ENCODE assay signal across 1 cellular context in the genomic region with DNA sequence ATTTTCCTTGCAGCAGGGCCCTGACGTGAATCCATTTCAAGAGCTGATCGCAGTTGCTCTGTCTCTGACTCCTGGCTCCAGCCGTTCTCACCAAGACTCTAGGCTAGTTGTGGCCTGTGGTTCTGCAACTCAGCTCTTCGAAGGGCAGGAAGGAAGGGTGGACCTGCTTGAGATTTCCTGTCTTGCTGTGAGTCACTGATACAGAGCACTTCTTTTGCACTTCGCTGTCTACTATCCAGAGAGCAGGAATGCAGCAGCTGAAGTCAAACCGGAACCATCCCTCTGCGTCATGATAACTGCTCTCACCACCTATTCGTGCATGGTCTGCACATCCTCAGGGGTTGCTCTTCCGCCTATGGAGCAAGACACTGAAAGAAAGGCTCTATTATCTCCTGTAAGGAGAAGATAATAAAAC.
TF ChIP-seq lines count a peak whose summit lies in the region.

No MANE protein-coding gene starts in this region.

TF ChIP-seq in K562, 482 proteins besides CTCF, POLR2A, EP300 and RAD21 (continued from another document and continues in another):
- TF ChIP-seq, protein P1, sequence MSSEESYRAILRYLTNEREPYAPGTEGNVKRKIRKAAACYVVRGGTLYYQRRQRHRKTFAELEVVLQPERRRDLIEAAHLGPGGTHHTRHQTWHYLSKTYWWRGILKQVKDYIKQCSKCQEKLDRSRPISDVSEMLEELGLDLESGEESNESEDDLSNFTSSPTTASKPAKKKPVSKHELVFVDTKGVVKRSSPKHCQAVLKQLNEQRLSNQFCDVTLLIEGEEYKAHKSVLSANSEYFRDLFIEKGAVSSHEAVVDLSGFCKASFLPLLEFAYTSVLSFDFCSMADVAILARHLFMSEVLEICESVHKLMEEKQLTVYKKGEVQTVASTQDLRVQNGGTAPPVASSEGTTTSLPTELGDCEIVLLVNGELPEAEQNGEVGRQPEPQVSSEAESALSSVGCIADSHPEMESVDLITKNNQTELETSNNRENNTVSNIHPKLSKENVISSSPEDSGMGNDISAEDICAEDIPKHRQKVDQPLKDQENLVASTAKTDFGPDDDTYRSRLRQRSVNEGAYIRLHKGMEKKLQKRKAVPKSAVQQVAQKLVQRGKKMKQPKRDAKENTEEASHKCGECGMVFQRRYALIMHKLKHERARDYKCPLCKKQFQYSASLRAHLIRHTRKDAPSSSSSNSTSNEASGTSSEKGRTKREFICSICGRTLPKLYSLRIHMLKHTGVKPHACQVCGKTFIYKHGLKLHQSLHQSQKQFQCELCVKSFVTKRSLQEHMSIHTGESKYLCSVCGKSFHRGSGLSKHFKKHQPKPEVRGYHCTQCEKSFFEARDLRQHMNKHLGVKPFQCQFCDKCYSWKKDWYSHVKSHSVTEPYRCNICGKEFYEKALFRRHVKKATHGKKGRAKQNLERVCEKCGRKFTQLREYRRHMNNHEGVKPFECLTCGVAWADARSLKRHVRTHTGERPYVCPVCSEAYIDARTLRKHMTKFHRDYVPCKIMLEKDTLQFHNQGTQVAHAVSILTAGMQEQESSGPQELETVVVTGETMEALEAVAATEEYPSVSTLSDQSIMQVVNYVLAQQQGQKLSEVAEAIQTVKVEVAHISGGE (CRISPR knock-in tag; IDR thresholded peaks at IDR 0.05): peak in 1 of 3 experiments; percentile 73; a peak in 2 of 6 replicates
- TF ChIP-seq BRF1 (IDR thresholded peaks at IDR 0.05; ENCODE audit: borderline replicate concordance, extremely low read depth, insufficient read length) (no peak), CBFA2T3 (IDR thresholded peaks at IDR 0.05) (peak; percentile 89), KAT8 (IDR thresholded peaks at IDR 0.05; ENCODE audit: low read depth) (no peak), IFI16 (CRISPR knock-in tag; IDR thresholded peaks at IDR 0.05) (no peak), ZNF224 (CRISPR knock-in tag; IDR thresholded peaks at IDR 0.05) (no peak), NFE2 (IDR thresholded peaks at IDR 0.05; ENCODE audit: low read depth) (peak; percentile 57; the same call in 1 of the 2 replicates), SP1 (CRISPR knock-in tag; IDR thresholded peaks at IDR 0.05) (no peak), MTA3 (IDR thresholded peaks at IDR 0.05; ENCODE audit: borderline replicate concordance) (peak; percentile 62; the same call in 1 of the 2 replicates), THRAP3 (IDR thresholded peaks at IDR 0.05; ENCODE audit: borderline replicate concordance) (no peak), SIX5 (IDR thresholded peaks at IDR 0.05; ENCODE audit: borderline replicate concordance in 1 of 2, insufficient read depth in 1 of 2, low read depth in 1 of 2, low read length in 2 of 2) (no peak), PHB (CRISPR knock-in tag; IDR thresholded peaks at IDR 0.05) (no peak), NFRKB (IDR thresholded peaks at IDR 0.05; ENCODE audit: low read depth) (peak; percentile 51; the same call in 1 of the 2 replicates), ZNF408 (CRISPR knock-in tag; IDR thresholded peaks at IDR 0.05; ENCODE audit: low read depth) (no peak), CC2D1A (IDR thresholded peaks at IDR 0.05) (peak; percentile 45), MAFG (tag; conservative IDR thresholded peaks at IDR 0.05) (no peak), PURB (CRISPR knock-in tag; IDR thresholded peaks at IDR 0.05; ENCODE audit: low read depth) (no peak), HBP1 (CRISPR knock-in tag; IDR thresholded peaks at IDR 0.05) (no peak), KAT7 (CRISPR knock-in tag; IDR thresholded peaks at IDR 0.05; ENCODE audit: borderline replicate concordance) (no peak), STAG1 (CRISPR knock-in tag; IDR thresholded peaks at IDR 0.05; ENCODE audit: borderline replicate concordance) (no peak), SRSF9 (IDR thresholded peaks at IDR 0.05; ENCODE audit: borderline replicate concordance, low read depth, low read length) (no peak), ZNF444 (CRISPR knock-in tag; IDR thresholded peaks at IDR 0.05) (no peak), ZNF280A (IDR thresholded peaks at IDR 0.05; ENCODE audit: low read depth, partially characterized antibody) (no peak), ZNF639 (CRISPR knock-in tag; conservative IDR thresholded peaks at IDR 0.05 in 1 of 2, IDR thresholded peaks at IDR 0.05 in 1 of 2) (peak in 1 of 2 experiments; percentile 56; a peak in 1 of 4 replicates), ZNF347 (CRISPR knock-in tag; IDR thresholded peaks at IDR 0.05; ENCODE audit: low read depth) (no peak), ZKSCAN1 (IDR thresholded peaks at IDR 0.05; ENCODE audit: low read depth, low read length) (no peak), NONO (IDR thresholded peaks at IDR 0.05; ENCODE audit: low read depth in 2 of 2, low read length in 1 of 2) (no peak), MED1 (CRISPR knock-in tag; IDR thresholded peaks at IDR 0.05; ENCODE audit: borderline replicate concordance) (no peak), ZNF395 (CRISPR knock-in tag; IDR thresholded peaks at IDR 0.05) (peak; percentile 40; the same call in 1 of the 2 replicates), NR1H2 (CRISPR knock-in tag; IDR thresholded peaks at IDR 0.05) (no peak), RCOR1 (IDR thresholded peaks at IDR 0.05; ENCODE audit: borderline replicate concordance in 1 of 2, low read depth in 2 of 2, low read length in 2 of 2) (peak in 1 of 2 experiments; percentile 91; a peak in 2 of 4 replicates), ESRRA (IDR thresholded peaks at IDR 0.05; ENCODE audit: borderline replicate concordance, low read depth) (no peak)
- TF ChIP-seq, protein P2, sequence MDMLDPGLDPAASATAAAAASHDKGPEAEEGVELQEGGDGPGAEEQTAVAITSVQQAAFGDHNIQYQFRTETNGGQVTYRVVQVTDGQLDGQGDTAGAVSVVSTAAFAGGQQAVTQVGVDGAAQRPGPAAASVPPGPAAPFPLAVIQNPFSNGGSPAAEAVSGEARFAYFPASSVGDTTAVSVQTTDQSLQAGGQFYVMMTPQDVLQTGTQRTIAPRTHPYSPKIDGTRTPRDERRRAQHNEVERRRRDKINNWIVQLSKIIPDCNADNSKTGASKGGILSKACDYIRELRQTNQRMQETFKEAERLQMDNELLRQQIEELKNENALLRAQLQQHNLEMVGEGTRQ (CRISPR knock-in tag; IDR thresholded peaks at IDR 0.05): no peak
- TF ChIP-seq, protein P3, sequence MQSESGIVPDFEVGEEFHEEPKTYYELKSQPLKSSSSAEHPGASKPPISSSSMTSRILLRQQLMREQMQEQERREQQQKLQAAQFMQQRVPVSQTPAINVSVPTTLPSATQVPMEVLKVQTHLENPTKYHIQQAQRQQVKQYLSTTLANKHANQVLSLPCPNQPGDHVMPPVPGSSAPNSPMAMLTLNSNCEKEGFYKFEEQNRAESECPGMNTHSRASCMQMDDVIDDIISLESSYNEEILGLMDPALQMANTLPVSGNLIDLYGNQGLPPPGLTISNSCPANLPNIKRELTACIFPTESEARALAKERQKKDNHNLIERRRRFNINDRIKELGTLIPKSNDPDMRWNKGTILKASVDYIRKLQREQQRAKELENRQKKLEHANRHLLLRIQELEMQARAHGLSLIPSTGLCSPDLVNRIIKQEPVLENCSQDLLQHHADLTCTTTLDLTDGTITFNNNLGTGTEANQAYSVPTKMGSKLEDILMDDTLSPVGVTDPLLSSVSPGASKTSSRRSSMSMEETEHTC (IDR thresholded peaks at IDR 0.05): no peak
- TF ChIP-seq, protein P4, sequence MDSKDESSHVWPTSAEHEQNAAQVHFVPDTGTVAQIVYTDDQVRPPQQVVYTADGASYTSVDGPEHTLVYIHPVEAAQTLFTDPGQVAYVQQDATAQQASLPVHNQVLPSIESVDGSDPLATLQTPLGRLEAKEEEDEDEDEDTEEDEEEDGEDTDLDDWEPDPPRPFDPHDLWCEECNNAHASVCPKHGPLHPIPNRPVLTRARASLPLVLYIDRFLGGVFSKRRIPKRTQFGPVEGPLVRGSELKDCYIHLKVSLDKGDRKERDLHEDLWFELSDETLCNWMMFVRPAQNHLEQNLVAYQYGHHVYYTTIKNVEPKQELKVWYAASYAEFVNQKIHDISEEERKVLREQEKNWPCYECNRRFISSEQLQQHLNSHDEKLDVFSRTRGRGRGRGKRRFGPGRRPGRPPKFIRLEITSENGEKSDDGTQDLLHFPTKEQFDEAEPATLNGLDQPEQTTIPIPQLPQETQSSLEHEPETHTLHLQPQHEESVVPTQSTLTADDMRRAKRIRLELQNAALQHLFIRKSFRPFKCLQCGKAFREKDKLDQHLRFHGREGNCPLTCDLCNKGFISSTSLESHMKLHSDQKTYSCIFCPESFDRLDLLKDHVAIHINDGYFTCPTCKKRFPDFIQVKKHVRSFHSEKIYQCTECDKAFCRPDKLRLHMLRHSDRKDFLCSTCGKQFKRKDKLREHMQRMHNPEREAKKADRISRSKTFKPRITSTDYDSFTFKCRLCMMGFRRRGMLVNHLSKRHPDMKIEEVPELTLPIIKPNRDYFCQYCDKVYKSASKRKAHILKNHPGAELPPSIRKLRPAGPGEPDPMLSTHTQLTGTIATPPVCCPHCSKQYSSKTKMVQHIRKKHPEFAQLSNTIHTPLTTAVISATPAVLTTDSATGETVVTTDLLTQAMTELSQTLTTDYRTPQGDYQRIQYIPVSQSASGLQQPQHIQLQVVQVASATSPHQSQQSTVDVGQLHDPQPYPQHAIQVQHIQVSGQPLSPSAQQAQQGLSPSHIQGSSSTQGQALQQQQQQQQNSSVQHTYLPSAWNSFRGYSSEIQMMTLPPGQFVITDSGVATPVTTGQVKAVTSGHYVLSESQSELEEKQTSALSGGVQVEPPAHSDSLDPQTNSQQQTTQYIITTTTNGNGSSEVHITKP (IDR thresholded peaks at IDR 0.05; ENCODE audit: partially characterized antibody): peak; percentile 5
- TF ChIP-seq, protein P5, sequence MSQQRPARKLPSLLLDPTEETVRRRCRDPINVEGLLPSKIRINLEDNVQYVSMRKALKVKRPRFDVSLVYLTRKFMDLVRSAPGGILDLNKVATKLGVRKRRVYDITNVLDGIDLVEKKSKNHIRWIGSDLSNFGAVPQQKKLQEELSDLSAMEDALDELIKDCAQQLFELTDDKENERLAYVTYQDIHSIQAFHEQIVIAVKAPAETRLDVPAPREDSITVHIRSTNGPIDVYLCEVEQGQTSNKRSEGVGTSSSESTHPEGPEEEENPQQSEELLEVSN (IDR thresholded peaks at IDR 0.05; ENCODE audit: borderline replicate concordance in 1 of 2, extremely low read depth in 1 of 2, insufficient read depth in 1 of 2, insufficient read length in 1 of 2, low read depth in 1 of 2, low read length in 1 of 2, poor library complexity in 1 of 2, severe bottlenecking in 1 of 2): peak in 1 of 2 experiments; percentile 22
